ENCODE assay signal across 19 cellular contexts in the genomic region with DNA sequence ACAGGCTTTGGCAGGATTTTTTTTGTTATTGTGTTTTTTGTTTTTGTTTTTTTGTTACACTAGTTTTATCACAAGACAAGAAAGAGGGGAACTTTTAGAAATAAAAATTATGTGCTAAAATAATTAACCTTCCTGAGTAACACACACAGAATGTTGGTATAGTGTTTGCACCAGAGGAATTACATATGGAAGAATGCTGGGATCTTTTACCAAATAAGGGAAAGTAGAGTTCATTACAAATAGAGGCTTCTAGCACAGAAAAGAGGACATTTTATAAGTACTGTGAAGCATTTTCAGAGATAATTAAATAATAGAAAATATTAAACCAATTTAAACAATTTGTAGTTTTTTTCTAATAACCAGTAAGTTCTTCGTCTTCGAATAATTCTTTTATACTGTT.
"Had no signal": no experiment of that assay in that cellular context is flagged by ENCODE, and none has a peak within 500 bp of the region (broad histone marks: within the 10 kb centered on the region; RNA-seq: fewer than 3 reads in every experiment).

No MANE protein-coding gene starts in this region.

- H3K4me3 ChIP-seq: adrenal gland, breast epithelium, coronary artery, heart left ventricle, mucosa of descending colon, tibial nerve had no signal

- H3K9me3 Mint-ChIP-seq: activated naive CD4-positive, alpha-beta T cell treated with anti-CD3 and anti-CD28 coated beads, Interleukin-2, amount 50 U/mL, for 72 hours; endodermal cell; memory B cell had no signal

- H3K36me3 Mint-ChIP-seq: activated naive CD4-positive, alpha-beta T cell treated with anti-CD3 and anti-CD28 coated beads, Interleukin-2, amount 50 U/mL, for 72 hours had no signal

- H3K4me3 Mint-ChIP-seq: endodermal cell, memory B cell, neural crest cell had no signal

- H3K36me3 ChIP-seq: adrenal gland, breast epithelium, heart left ventricle, tibial nerve had no signal

- DNase-seq: activated CD4-positive, alpha-beta T cell treated with anti-CD3 and anti-CD28 coated beads for 1 hour; activated gamma-delta T cell treated with Interleukin-2 at 50 U/mL for 16 hours; activated T-cell treated with anti-CD3 and anti-CD28 coated beads, Interleukin-2, amount 50 U/mL, for 1 hour; adrenal gland; endodermal cell; heart left ventricle; islet precursor cell; left colon; mucosa of descending colon; retina; stimulated activated CD4-positive, alpha-beta T cell treated with anti-CD3 and anti-CD28 coated beads, Interleukin-4, amount 100 ng/mL, for 24 hours; stimulated activated naive CD8-positive, alpha-beta T cell treated with anti-CD3 and anti-CD28 coated beads, Interleukin-15, Interleukin-2, amounts not matched to agents 100 U/mL and 50 U/mL, for 24 hours; substantia nigra had no signal

- H3K27me3 ChIP-seq: adrenal gland, breast epithelium, heart left ventricle, tibial nerve had no signal

- H3K9me3 ChIP-seq: adrenal gland, breast epithelium, heart left ventricle, mucosa of descending colon, tibial nerve had no signal

- H3K27ac ChIP-seq: tibial nerve had no signal

- ATAC-seq: activated naive CD4-positive, alpha-beta T cell treated with anti-CD3 and anti-CD28 coated beads, Interleukin-2, amount 50 U/mL, for 72 hours; heart left ventricle; left colon; mucosa of descending colon; stimulated activated naive CD8-positive, alpha-beta T cell treated with anti-CD3 and anti-CD28 coated beads, Interleukin-15, Interleukin-2, amounts not matched to agents 100 U/mL and 50 U/mL, for 24 hours had no signal

- H3K27ac Mint-ChIP-seq: activated naive CD4-positive, alpha-beta T cell treated with anti-CD3 and anti-CD28 coated beads, Interleukin-2, amount 50 U/mL, for 72 hours; memory B cell had no signal
